9 cellular contexts compared by ENCODE assay signal in the genomic region with DNA sequence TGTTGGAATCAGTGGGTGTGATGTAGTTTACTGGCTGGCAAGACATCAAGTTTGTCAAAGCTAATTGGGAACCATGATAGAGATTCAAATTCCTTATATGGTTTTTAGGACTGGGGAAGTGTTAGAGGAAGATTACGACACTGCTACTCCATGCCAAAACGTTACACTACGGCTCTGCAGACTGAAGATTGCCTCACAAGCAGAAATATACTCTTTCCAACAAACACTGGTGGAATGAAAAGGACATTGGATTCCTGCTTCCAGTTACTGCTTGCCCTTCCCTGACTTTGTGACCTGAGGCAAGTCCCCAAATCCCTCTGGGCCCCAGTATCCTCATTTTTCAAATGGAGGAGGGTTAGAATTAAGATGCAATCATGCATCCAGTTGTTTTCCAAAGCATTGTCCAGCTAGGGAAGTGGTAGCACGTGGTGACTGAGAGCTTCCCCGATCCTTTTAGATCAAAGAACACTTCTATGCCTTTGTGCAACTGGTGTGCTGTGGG.
DNase-seq lines count a peak whose midpoint lies in the region; ATAC-seq, FAIRE-seq and TF ChIP-seq lines count a peak whose summit lies in the region.
"Had no signal": no experiment of that assay in that cellular context is flagged by ENCODE, and none has a peak within 500 bp of the region (broad histone marks: within the 10 kb centered on the region; RNA-seq: fewer than 3 reads in every experiment).

No MANE protein-coding gene starts in this region.

- DNase-seq in LHCN-M2 (ENCODE audit: low read depth) = peak; percentile 60
- no peak for DNase-seq in GM12878 (ENCODE audit: low read depth, low spot score)
- peak; percentile 61 for DNase-seq in left lobe of liver (ENCODE audit: low spot score)
- DNase-seq in thoracic aorta (ENCODE audit: low spot score) = peak; percentile 12
- DNase-seq in cerebellar cortex (ENCODE audit: low spot score) = no peak
- no peak for DNase-seq in DMS153 (lab: John Stamatoyannopoulos, UW)
- DNase-seq in NCI-H526 treated with DMSO at 0.1 percent for 48 hours (lab: John Stamatoyannopoulos, UW) = no peak

- H3K27ac ChIP-seq in GM12878 (ENCODE audit: control insufficient read depth, insufficient read depth) = no peak overlapping the region
- H3K27ac ChIP-seq in thoracic aorta = peak overlapping the region; percentile 81 to 85
- H3K27ac ChIP-seq: SJSA1 had no signal

- no peaks in the 10 kb centered on the region for H3K79me2 ChIP-seq in GM12878 (ENCODE audit: control insufficient read depth, insufficient read depth, low read length)

- CTCF ChIA-PET in GM12878 (lab: Yijun Ruan, JAX) = interaction anchor here (0.6 to 1.6 kb wide), 6 partner anchors 12 to 354 kb away, joined by 3 to 7 read pairs (median 4); no protein-coding TSS in a partner anchor

- WGBS in GM12878 (ENCODE audit: insufficient coverage, insufficient replicate concordance, low lambda C conversion rate, missing lambda C conversion rate) = 79% methylated on average over 5 of the region's 5 CpGs

- H3K4me2 ChIP-seq in GM12878 (ENCODE audit: control insufficient read depth, insufficient read depth) = no peak overlapping the region

- H3K36me3 ChIP-seq in GM12878 (ENCODE audit: control insufficient read depth in 2 of 2, insufficient read depth in 2 of 2, low read length in 1 of 2) = no peaks in the 10 kb centered on the region
- H3K36me3 ChIP-seq in thoracic aorta = no peaks in the 10 kb centered on the region
- H3K36me3 ChIP-seq: SJSA1 had no signal

- peak overlapping the region; percentile 38 for H2AFZ ChIP-seq in GM12878 (ENCODE audit: control insufficient read depth, low read depth, low read length)

- TF ChIP-seq RAD21 in GM12878 (IDR thresholded peaks at IDR 0.05; ENCODE audit: insufficient read depth, low read depth, low read length) = no peak

- BruUV-seq in GM12878 (replicated peaks; lab: Mats Ljungman, UMichigan) = no TSS peak

- no peaks in the 10 kb centered on the region for H3K27me3 ChIP-seq in GM12878 (replicated peaks in 1 of 2; ENCODE audit: control insufficient read depth in 2 of 2, insufficient read depth in 2 of 2, low read length in 1 of 2)
- no peaks in the 10 kb centered on the region for H3K27me3 ChIP-seq in thoracic aorta (replicated peaks; ENCODE audit: insufficient read depth)
- H3K27me3 ChIP-seq: SJSA1 had no signal

- H3K4me1 ChIP-seq in GM12878 (ENCODE audit: control insufficient read depth, insufficient read depth, low read length) = no peaks in the 10 kb centered on the region
- H3K4me1 ChIP-seq in thoracic aorta (ENCODE audit: control insufficient read depth in 1 of 2, low read depth in 2 of 2) = peaks cover 15 to 25% of the 10 kb centered on the region in 2 donors
- H3K4me1 ChIP-seq: SJSA1 had no signal

- TF ChIP-seq CTCF in GM12878 (IDR thresholded peaks at IDR 0.05 in 2 of 3, conservative IDR thresholded peaks at IDR 0.05 in 1 of 3; ENCODE audit: control insufficient read depth in 2 of 3, extremely low read depth in 1 of 3, insufficient read depth in 1 of 3, low read depth in 3 of 3, low read length in 3 of 3) = no peak
- TF ChIP-seq CTCF in thoracic aorta (IDR thresholded peaks at IDR 0.05) = no peak

- H3K9me3 ChIP-seq in GM12878 (replicated peaks; ENCODE audit: control insufficient read depth, insufficient read depth, low read length) (no peaks in the 10 kb centered on the region), thoracic aorta (no peaks in the 10 kb centered on the region)
- H3K9me3 ChIP-seq: SJSA1 had no signal

- no peak for FAIRE-seq in GM12878 (lab: Jason Lieb, UNC)

- SMC1A ChIA-PET in GM12878 (lab: Charles Lee; ENCODE audit: uncharacterized antibody, unreplicated experiment) = interaction anchor here (0.8 to 2.6 kb wide), 8 partner anchors 13 to 109 kb away, joined by 3 to 10 read pairs (median 4); no protein-coding TSS in a partner anchor

- intact Hi-C loops in GM12878 (cut with micrococcal nuclease; ENCODE audit: unreplicated experiment) = loop anchor here (2.0 kb wide), 1 partner anchor 15 kb away; no protein-coding TSS in a partner anchor

- POLR2A ChIA-PET in GM12878 (lab: Charles Lee) = interaction anchor here (0.9 to 1.1 kb wide), 3 partner anchors 15 to 55 kb away, joined by 3 read pairs; no protein-coding TSS in a partner anchor

- in situ Hi-C loops in GM12878 (cut with MboI) = no loop called here

- no peaks in the 10 kb centered on the region for H4K20me1 ChIP-seq in GM12878 (ENCODE audit: control insufficient read depth, insufficient read depth)

- H3K9ac ChIP-seq in GM12878 (ENCODE audit: control insufficient read depth, insufficient read depth, low read length) = no peak overlapping the region

- RAD21 ChIA-PET in GM12878 (lab: Charles Lee; ENCODE audit: unreplicated experiment) = interaction anchor here (0.9 to 2.0 kb wide), 2 partner anchors 82 to 309 kb away, joined by 3 to 6 read pairs; no protein-coding TSS in a partner anchor

- no peak overlapping the region for H3K4me3 ChIP-seq in GM12878
- peak overlapping the region; percentile 21 for H3K4me3 ChIP-seq in thoracic aorta
- H3K4me3 ChIP-seq: SJSA1 had no signal

- TF ChIP-seq POLR2A in GM12878 (IDR thresholded peaks at IDR 0.05; ENCODE audit: low read depth, low read length) = no peak

- ATAC-seq in GM12878 (no peak), left lobe of liver (peak; percentile 94), thoracic aorta (ENCODE audit: insufficient number of reproducible peaks, low FRiP score, low read depth) (peak; percentile 89), GM21529 (IDR thresholded peaks at IDR 0.05; ENCODE audit: unreplicated experiment) (no peak)

- no peak for TF ChIP-seq EP300 in GM12878 (IDR thresholded peaks at IDR 0.05; ENCODE audit: borderline replicate concordance in 1 of 2, control insufficient read depth in 1 of 2, low read depth in 2 of 2, low read length in 2 of 2)

TF ChIP-seq in GM12878, 131 proteins besides CTCF, POLR2A, EP300 and RAD21 (continues in another document):
- no peak for TF ChIP-seq ZNF217 (IDR thresholded peaks at IDR 0.05)
- no peak for TF ChIP-seq ESRRA (IDR thresholded peaks at IDR 0.05; ENCODE audit: low read length)
- TF ChIP-seq NRF1 (conservative IDR thresholded peaks at IDR 0.05; ENCODE audit: low read depth, low read length) = no peak
- TF ChIP-seq SIN3A (IDR thresholded peaks at IDR 0.05; ENCODE audit: low read depth, low read length) = no peak
- TF ChIP-seq PKNOX1 (IDR thresholded peaks at IDR 0.05) = no peak
- no peak for TF ChIP-seq JUNB (IDR thresholded peaks at IDR 0.05)
- TF ChIP-seq MXI1 (IDR thresholded peaks at IDR 0.05; ENCODE audit: low read depth, low read length) = no peak
- TF ChIP-seq NR2F1 (conservative IDR thresholded peaks at IDR 0.05) = no peak
- no peak for TF ChIP-seq BRCA1 (IDR thresholded peaks at IDR 0.05; ENCODE audit: low read depth, low read length)
- TF ChIP-seq CBFB (IDR thresholded peaks at IDR 0.05; ENCODE audit: low read depth) = no peak
- TF ChIP-seq MEF2B (IDR thresholded peaks at IDR 0.05; ENCODE audit: partially characterized antibody, poor library complexity, severe bottlenecking) = no peak
- TF ChIP-seq ZNF592 (IDR thresholded peaks at IDR 0.05) = no peak
- no peak for TF ChIP-seq CBX5 (IDR thresholded peaks at IDR 0.05; ENCODE audit: low read depth)

Comparison
In these comparisons a context has a peak if more than half of its experiments do, and no peak if none do; other contexts are left out.
1. DNase-seq: peak in LHCN-M2 (single experiment), left lobe of liver (single experiment) and thoracic aorta (single experiment); none in GM12878 (single experiment), cerebellar cortex (single experiment), DMS153 (single experiment) and NCI-H526 treated with DMSO at 0.1 percent for 48 hours (single experiment).
2. ATAC-seq: peak in left lobe of liver (single experiment) and thoracic aorta (single experiment); none in GM12878 (single experiment) and GM21529 (single experiment).